ENCODE assay signal across 8 cellular contexts in genomic region chr16:15093940-15094827, GRCh38. TPM values are rescaled to one million over a fixed set of nuclear protein-coding genes. Genes with fewer than 3 reads are reported as not detected.
DNase-seq lines count a peak whose midpoint lies in the region; ATAC-seq and TF ChIP-seq lines count a peak whose summit lies in the region.
"Not testable (repeated sequence)": the region's sequence is repeated elsewhere in the genome, so short reads cannot be mapped to it uniquely, and the experiment has no call there.

Gene RRN3 (minus strand): TSS chr16:15094272. CDS start chr16:15094233, 39 bp downstream.

- TF ChIP-seq CTCF in right lobe of liver (IDR thresholded peaks at IDR 0.05), result not testable (repeated sequence)

- peak; percentile 86 for TF ChIP-seq POLR2A in right lobe of liver (IDR thresholded peaks at IDR 0.05)

- not testable (repeated sequence) for H3K4me1 ChIP-seq in right lobe of liver

- H3K9me3 ChIP-seq in right lobe of liver, result not testable (repeated sequence)

- 12% methylated on average over 17 of the region's 56 CpGs for WGBS in right lobe of liver (ENCODE audit: insufficient coverage, low coverage, low lambda C conversion rate, missing lambda C conversion rate)

- H3K27ac ChIP-seq in right lobe of liver, result peak within 1 kb of the TSS; percentile 70 to 81 (median 79)

- peaks cover 0 to 17% (median 3%) of the 10 kb centered on the region in 4 donors for H3K36me3 ChIP-seq in right lobe of liver

- peak; percentile 99 for ATAC-seq in GM19438 (IDR thresholded peaks at IDR 0.05; ENCODE audit: low read depth, unreplicated experiment)
- peak; percentile 98 for ATAC-seq in HG03571 (IDR thresholded peaks at IDR 0.05; ENCODE audit: unreplicated experiment)
- ATAC-seq in right lobe of liver, result peak; percentile 96 to 99 (median 98)

- DNase-seq in CD1c-positive myeloid dendritic cell (ENCODE audit: extremely low spot score) (peak; percentile 94), NCI-H774 (lab: John Stamatoyannopoulos, UW) (peak; percentile 93), dermis microvascular lymphatic vessel endothelial cell (ENCODE audit: low read depth in 2 of 2) (peak; percentile 64 to 92), right lobe of liver (peak; percentile 93 to 96 (median 95))
- DNase-seq in activated CD4-positive, alpha-beta T cell treated with anti-CD3 and anti-CD28 coated beads, Interleukin-2, amount 50 U/mL, for 48 hours, result peak; percentile 87 to 91
- DNase-seq in stimulated activated CD4-positive, alpha-beta T cell treated with anti-CD3 and anti-CD28 coated beads, Interleukin-4, amount 100 ng/mL, for 24 hours, result peak; percentile 89

- H3K4me3 ChIP-seq in right lobe of liver, result peak within 1 kb of the TSS; percentile 39 to 68 (median 63)

- H3K27me3 ChIP-seq in right lobe of liver, result not testable (repeated sequence)

- intact Hi-C loops in right lobe of liver (cut with DNase I), result not testable (repeated sequence)

RNA-seq across cellular contexts. Expression of gene RRN3, which starts in this region (rescaled TPM):
- total RNA-seq in dermis microvascular lymphatic vessel endothelial cell (27.3 and 36.3 TPM in 2 replicates), right lobe of liver (10 to 100 TPM; 13.0 to 20.4 (median 16.2) TPM)

Comparison
In these comparisons a context has a peak if more than half of its experiments do, and no peak if none do; other contexts are left out.
1. Peak in every context shown above with its lines: DNase-seq, ATAC-seq, H3K4me3 ChIP-seq and H3K27ac ChIP-seq.